Comparison of ENCODE assay signal across 15 cellular contexts in the genomic region with DNA sequence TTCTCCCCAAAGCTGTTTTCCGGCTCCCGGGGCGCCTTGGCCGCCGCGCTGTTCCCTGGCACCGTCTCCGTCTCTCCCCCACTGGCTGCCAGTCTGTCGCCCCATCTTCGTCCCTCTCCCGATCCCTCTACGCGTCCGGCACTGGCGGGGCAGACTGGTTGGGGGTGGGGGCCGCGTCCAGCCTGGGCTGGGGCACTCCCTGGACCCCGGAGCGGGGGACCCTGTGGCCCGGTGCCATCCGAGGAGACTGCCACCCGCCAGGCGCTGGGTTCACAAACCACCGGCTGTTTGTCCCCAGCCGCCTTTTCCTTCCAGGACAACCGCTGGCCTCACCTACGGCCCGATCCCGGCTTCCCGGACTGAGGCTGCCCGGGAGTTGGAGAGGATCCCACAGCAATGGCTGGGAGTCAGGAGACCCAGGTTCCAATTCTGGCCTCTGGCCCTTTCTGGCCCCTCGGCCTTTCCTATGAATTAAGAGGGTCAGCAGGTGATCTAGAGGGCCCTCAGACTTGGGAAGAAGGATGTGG. TPM values are rescaled to one million over a fixed set of nuclear protein-coding genes. Genes with fewer than 3 reads are reported as not detected.
A peak's percentile ranks its signal among the peaks of the same experiment; 100 is the strongest.
DNase-seq lines count a peak whose midpoint lies in the region; ATAC-seq and TF ChIP-seq lines count a peak whose summit lies in the region.
"Had no signal": no experiment of that assay in that cellular context is flagged by ENCODE, and none has a peak within 500 bp of the region (broad histone marks: within the 10 kb centered on the region; RNA-seq: fewer than 3 reads in every experiment).

No MANE protein-coding gene starts in this region.

- H3K4me3 Mint-ChIP-seq in Caco-2 (ENCODE audit: unreplicated experiment) (peak overlapping the region; percentile 14), neural progenitor cell (peak overlapping the region; percentile 55)
- H3K4me3 Mint-ChIP-seq: activated CD8-positive, alpha-beta T cell treated with anti-CD3 and anti-CD28 coated beads, Interleukin-2, amount 10 ng/mL, durations not matched to agents 7 days and 5 days had no signal

- peaks cover 31% of the 10 kb centered on the region for H3K4me1 ChIP-seq in Caco-2
- H3K4me1 ChIP-seq in HCT116 (ENCODE audit: control insufficient read depth in 1 of 2, insufficient read depth in 2 of 2, low read length in 2 of 2), result peaks cover 27 to 54% of the 10 kb centered on the region in 2 experiments
- peaks cover 21% of the 10 kb centered on the region for H3K4me1 ChIP-seq in neural progenitor cell

- H3K4me1 Mint-ChIP-seq in Caco-2 (ENCODE audit: low read depth, unreplicated experiment), result peaks cover 14% of the 10 kb centered on the region
- peaks cover 35% of the 10 kb centered on the region for H3K4me1 Mint-ChIP-seq in neural progenitor cell

- intact Hi-C loops in Caco-2 (cut with micrococcal nuclease; ENCODE audit: unreplicated experiment) (loop anchor here (5.0 kb wide), 3 partner anchors 107 to 228 kb away; no protein-coding TSS in a partner anchor), HCT116 (cut with micrococcal nuclease) (no loop called here)

- peaks cover 60% of the 10 kb centered on the region for H3F3A ChIP-seq in neural progenitor cell (ENCODE audit: low read depth)

- BruUV-seq in Caco-2 (replicated peaks; lab: Mats Ljungman, UMichigan) (no TSS peak), HCT116 (replicated peaks; lab: Mats Ljungman, UMichigan) (no TSS peak)

- in situ Hi-C loops in ACHN (cut with HindIII; ENCODE audit: low pct_ligation_motif_present, low pct_unique_long_range_greater_than_20kb, low sequenced_read_pairs), result no loop called here

- H3K9ac ChIP-seq in HCT116 (ENCODE audit: low read length) (no peak overlapping the region), neural progenitor cell (no peak overlapping the region)

- H3K27ac ChIP-seq in HCT116 (ENCODE audit: low read depth, low read length), result no peak overlapping the region
- H3K27ac ChIP-seq in neural progenitor cell, result no peak overlapping the region
- H3K27ac ChIP-seq: dorsolateral prefrontal cortex had no signal

- H4K20me1 ChIP-seq in HCT116 (ENCODE audit: insufficient read depth) (no peaks in the 10 kb centered on the region), neural progenitor cell (ENCODE audit: low read depth) (peaks cover 38% of the 10 kb centered on the region)

- H3K36me3 ChIP-seq in Caco-2 (ENCODE audit: control insufficient read depth, insufficient read depth, low read length) (no peaks in the 10 kb centered on the region), HCT116 (ENCODE audit: control insufficient read depth in 1 of 2, insufficient read depth in 2 of 2, low read length in 2 of 2) (no peaks in the 10 kb centered on the region), neural progenitor cell (no peaks in the 10 kb centered on the region)

- H3K9me3 Mint-ChIP-seq in Caco-2 (ENCODE audit: unreplicated experiment) (no peaks in the 10 kb centered on the region), neural progenitor cell (peaks cover 3% of the 10 kb centered on the region)
- H3K9me3 Mint-ChIP-seq: activated naive CD8-positive, alpha-beta T cell treated with anti-CD3 and anti-CD28 coated beads for 36 hours had no signal

- RAD21 ChIA-PET in HCT116 (lab: Charles Lee; ENCODE audit: low non-redundant PET in 1 of 2, low total read pairs in 2 of 2, uncharacterized antibody in 2 of 2, unreplicated experiment in 2 of 2), result interaction anchor here in 1 of 2 experiments (1.2 kb wide), 1 partner anchor 70 kb away, joined by 3 read pairs; no protein-coding TSS in a partner anchor

- DNase-seq in Caco-2 (no peak), HCT116 (ENCODE audit: low read depth, low spot score) (no peak), cerebellar cortex (ENCODE audit: low spot score) (peak; percentile 27), neural progenitor cell (ENCODE audit: low spot score) (peak; percentile 53), iPS-NIHi7 (ENCODE audit: extremely low spot score) (no peak), ACHN (no peak)
- DNase-seq: activated naive CD8-positive, alpha-beta T cell treated with anti-CD3 and anti-CD28 coated beads for 36 hours; stimulated activated CD4-positive, alpha-beta T cell treated with anti-CD3 and anti-CD28 coated beads, Interleukin-4, amount 100 ng/mL, for 24 hours had no signal

- H3K79me2 ChIP-seq in HCT116 (ENCODE audit: insufficient read depth, low read length) (no peaks in the 10 kb centered on the region), neural progenitor cell (ENCODE audit: low read depth) (no peaks in the 10 kb centered on the region)

- POLR2A ChIA-PET in Caco-2 (lab: Charles Lee), result no interaction called here
- POLR2A ChIA-PET in HCT116 (lab: Charles Lee), result no interaction called here

- H3K27me3 ChIP-seq in Caco-2 (replicated peaks; ENCODE audit: control insufficient read depth, insufficient read depth, low read length) (peaks cover 1% of the 10 kb centered on the region; the same call in 1 of the 2 replicates), HCT116 (ENCODE audit: insufficient read depth, low read length) (no peaks in the 10 kb centered on the region), neural progenitor cell (peaks cover 60% of the 10 kb centered on the region)

- H3K9me3 ChIP-seq in Caco-2, result no peaks in the 10 kb centered on the region
- no peaks in the 10 kb centered on the region for H3K9me3 ChIP-seq in HCT116 (ENCODE audit: control insufficient read depth in 1 of 2, insufficient read depth in 1 of 2, low read depth in 1 of 2, low read length in 2 of 2)
- no peaks in the 10 kb centered on the region for H3K9me3 ChIP-seq in neural progenitor cell (ENCODE audit: low read depth)

- CTCF ChIA-PET in Caco-2 (lab: Charles Lee), result interaction anchor here (1.0 kb wide), 1 partner anchor 106 kb away, joined by 4 read pairs; no protein-coding TSS in a partner anchor
- CTCF ChIA-PET in HCT116 (lab: Charles Lee), result interaction anchor here (0.9 to 1.0 kb wide), 2 partner anchors 70 to 74 kb away, joined by 3 read pairs; no protein-coding TSS in a partner anchor

- H3K36me3 Mint-ChIP-seq in Caco-2 (ENCODE audit: insufficient read depth, unreplicated experiment) (peaks cover 6% of the 10 kb centered on the region), neural progenitor cell (no peaks in the 10 kb centered on the region)
- H3K36me3 Mint-ChIP-seq: activated naive CD8-positive, alpha-beta T cell treated with anti-CD3 and anti-CD28 coated beads for 36 hours had no signal

- no peaks in the 10 kb centered on the region for H3K9me2 ChIP-seq in HCT116 (ENCODE audit: insufficient read depth)

- TF ChIP-seq POLR2A in HCT116 (IDR thresholded peaks at IDR 0.05; ENCODE audit: borderline replicate concordance, extremely low read depth, insufficient read depth, insufficient read length), result no peak

- no peak for TF ChIP-seq RAD21 in HCT116 (IDR thresholded peaks at IDR 0.05; ENCODE audit: low read depth)

- peak overlapping the region; percentile 93 for H3K4me2 ChIP-seq in HCT116 (ENCODE audit: low read length)
- peak overlapping the region; percentile 97 for H3K4me2 ChIP-seq in neural progenitor cell

- H2AFZ ChIP-seq in HCT116 (ENCODE audit: low read depth, low read length, poor library complexity, severe bottlenecking), result no peak overlapping the region
- peak overlapping the region; percentile 97 for H2AFZ ChIP-seq in neural progenitor cell (replicated peaks)

- H3K4me3 ChIP-seq in Caco-2 (ENCODE audit: low read depth, low read length) (no peak overlapping the region), HCT116 (replicated peaks in 1 of 2; ENCODE audit: low read depth in 1 of 2, low read length in 2 of 2) (peak overlapping the region; percentile 58 to 77), neural progenitor cell (peak overlapping the region; percentile 89)

- H3K27ac Mint-ChIP-seq in Caco-2 (ENCODE audit: unreplicated experiment), result no peak overlapping the region
- no peak overlapping the region for H3K27ac Mint-ChIP-seq in neural progenitor cell
- H3K27ac Mint-ChIP-seq: activated CD8-positive, alpha-beta T cell treated with anti-CD3 and anti-CD28 coated beads, Interleukin-2, amount 10 ng/mL, durations not matched to agents 7 days and 5 days; activated naive CD8-positive, alpha-beta T cell treated with anti-CD3 and anti-CD28 coated beads for 36 hours had no signal

- TF ChIP-seq CTCF in Caco-2 (IDR thresholded peaks at IDR 0.05; ENCODE audit: insufficient read depth in 1 of 2, low read depth in 1 of 2, low read length in 1 of 2, severe bottlenecking in 1 of 2, unreplicated experiment in 1 of 2) (no peak), HCT116 (IDR thresholded peaks at IDR 0.05 in 2 of 3, conservative IDR thresholded peaks at IDR 0.05 in 1 of 3; ENCODE audit: borderline replicate concordance in 1 of 3, insufficient read depth in 1 of 3, low read depth in 2 of 3, low read length in 2 of 3) (no peak), neural progenitor cell (IDR thresholded peaks at IDR 0.05) (no peak)

- H3K27me3 Mint-ChIP-seq in Caco-2 (ENCODE audit: insufficient read depth, unreplicated experiment) (peaks cover 25% of the 10 kb centered on the region), neural progenitor cell (ENCODE audit: insufficient read depth, low read depth) (peaks cover 42% of the 10 kb centered on the region)

- ATAC-seq in HCT116, result no peak
- ATAC-seq in HG03342 (IDR thresholded peaks at IDR 0.05; ENCODE audit: unreplicated experiment), result no peak

TF ChIP-seq in HCT116, 20 proteins besides CTCF, POLR2A, EP300 and RAD21:
- no peak for TF ChIP-seq TCF7L2 (IDR thresholded peaks at IDR 0.05; ENCODE audit: borderline replicate concordance, extremely low read depth, insufficient read depth, insufficient read length)

RNA-seq across cellular contexts. Expression of gene FIBCD1, which starts 1.0 kb away (rescaled TPM):
- total RNA-seq in Caco-2 (2022) (not detected in 2 replicates), HCT116 (2021; ENCODE audit: unreplicated experiment) (26.1 TPM), neural progenitor cell (ENCODE audit: low replicate concordance) (1.8 and 7.2 TPM in 2 replicates)
- 34.9 and 46.5 TPM in 2 replicates for polyA plus RNA-seq in HCT116 (2012)
- total RNA-seq: activated CD8-positive, alpha-beta T cell treated with anti-CD3 and anti-CD28 coated beads, Interleukin-2, amount 10 ng/mL, durations not matched to agents 7 days and 5 days; activated naive CD8-positive, alpha-beta T cell treated with anti-CD3 and anti-CD28 coated beads for 36 hours; lung microvascular endothelial cell; T-helper 2 cell treated with Interferon-gamma antibody and Interleukin-4, amounts not matched to agents 100 ng/mL and 5 ng/mL, for 36 hours had no signal

RNA-seq across cellular contexts. Expression of gene QRFP, which starts 43.5 kb away (rescaled TPM):
- not detected in 2 replicates for total RNA-seq in Caco-2 (2022)
- not detected for total RNA-seq in HCT116 (2021; ENCODE audit: unreplicated experiment)
- polyA plus RNA-seq in HCT116 (2012), result 0.51 and 0.60 TPM in 2 replicates
- total RNA-seq in neural progenitor cell (ENCODE audit: low replicate concordance), result not detected in 2 replicates
- total RNA-seq: activated CD8-positive, alpha-beta T cell treated with anti-CD3 and anti-CD28 coated beads, Interleukin-2, amount 10 ng/mL, durations not matched to agents 7 days and 5 days; activated naive CD8-positive, alpha-beta T cell treated with anti-CD3 and anti-CD28 coated beads for 36 hours; dorsolateral prefrontal cortex; IMR-90; lung microvascular endothelial cell; posterior vena cava; T-helper 2 cell treated with Interferon-gamma antibody and Interleukin-4, amounts not matched to agents 100 ng/mL and 5 ng/mL, for 36 hours had no signal
- polyA plus RNA-seq: IMR-90 had no signal

Comparison
In these comparisons a context has a peak if more than half of its experiments do, and no peak if none do; other contexts are left out.
1. DNase-seq: peak in cerebellar cortex (single experiment) and neural progenitor cell (single experiment); none in Caco-2 (0 of 2), HCT116 (single experiment), iPS-NIHi7 (single experiment) and ACHN (single experiment).